In the genomic region with DNA sequence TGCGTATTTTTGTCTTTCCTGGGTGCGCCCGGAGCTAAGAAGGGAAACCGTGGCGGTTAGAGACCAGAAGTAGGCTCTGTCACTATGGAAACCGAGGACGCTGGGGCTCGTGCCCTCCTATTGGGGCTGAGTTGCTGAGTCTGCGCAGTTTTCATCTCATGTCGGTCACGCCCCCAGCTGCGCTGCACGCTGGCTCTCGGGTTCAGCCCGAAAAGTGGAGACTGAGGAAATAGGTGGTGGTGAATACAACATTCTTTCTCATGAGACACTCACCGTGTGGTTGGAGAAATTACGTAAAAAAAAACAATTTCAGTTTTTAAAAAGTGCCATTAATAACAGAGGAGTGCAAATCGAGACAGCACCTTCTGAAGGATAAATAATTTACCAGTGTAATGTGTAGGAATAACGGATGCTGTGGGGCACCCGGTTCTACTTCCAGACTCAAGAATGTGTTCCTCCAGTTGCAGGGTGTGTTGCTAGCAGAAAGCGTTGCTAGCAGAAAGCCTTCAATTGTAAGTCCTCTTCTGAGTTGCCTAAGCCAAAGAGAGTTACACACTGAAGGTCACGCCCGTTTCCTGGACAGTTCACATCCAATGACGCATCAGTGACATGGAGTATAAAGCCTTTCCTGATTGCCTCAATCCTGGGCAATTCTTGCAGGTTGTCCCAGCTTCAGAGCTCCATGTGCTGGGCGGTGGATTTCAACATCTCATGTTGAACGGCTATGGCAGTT, we compare ENCODE assay signal across 8 cellular contexts. TPM values are rescaled to one million over a fixed set of nuclear protein-coding genes. Genes with fewer than 3 reads are reported as not detected.
DNase-seq lines count a peak whose midpoint lies in the region; ATAC-seq and TF ChIP-seq lines count a peak whose summit lies in the region.

No MANE protein-coding gene starts in this region.

- peak overlapping the region; percentile 7 to 22 for H3K9ac ChIP-seq in duodenal mucosa (ENCODE audit: low read depth in 1 of 2, low read length in 2 of 2)

- no peak for TF ChIP-seq CTCF in BJ (IDR thresholded peaks at IDR 0.05; ENCODE audit: insufficient read depth, low read depth, low read length)
- TF ChIP-seq CTCF in lower leg skin (IDR thresholded peaks at IDR 0.05): no peak

- H3K4me3 ChIP-seq in BJ (ENCODE audit: low read depth, low read length) (peak overlapping the region; percentile 57), duodenal mucosa (ENCODE audit: low read depth in 1 of 2, low read length in 2 of 2) (peak overlapping the region; percentile 73 to 75), lower leg skin (ENCODE audit: low read depth, poor library complexity, severe bottlenecking) (no peak overlapping the region)

- CTCF ChIA-PET in BJ (lab: Yijun Ruan, JAX): no interaction called here

- intact Hi-C loops in lower leg skin (cut with DNase I; ENCODE audit: low total_unique reads): no loop called here

- POLR2A ChIA-PET in BJ (lab: Charles Lee): interaction anchor here (0.5 to 1.0 kb wide), 2 partner anchors 9 to 67 kb away, joined by 4 to 5 read pairs; a partner anchor contains a TSS

- ATAC-seq in GM19395 (IDR thresholded peaks at IDR 0.05; ENCODE audit: unreplicated experiment) (peak; percentile 95), HG03558 (IDR thresholded peaks at IDR 0.05; ENCODE audit: extremely low read depth, unreplicated experiment) (peak; percentile 83)

- H3K36me3 ChIP-seq in BJ (ENCODE audit: control insufficient read depth, insufficient read depth, low read length) (no peaks in the 10 kb centered on the region), duodenal mucosa (ENCODE audit: control insufficient read depth in 1 of 2, insufficient read depth in 2 of 2, low read length in 2 of 2) (no peaks in the 10 kb centered on the region)

- no peaks in the 10 kb centered on the region for H3K9me3 ChIP-seq in duodenal mucosa (ENCODE audit: control insufficient read depth in 1 of 2, low read length in 2 of 2)

- no peak for DNase-seq in BJ (ENCODE audit: low read depth)
- peak; percentile 98 for DNase-seq in NCI-H69 (lab: John Stamatoyannopoulos, UW)
- peak; percentile 88 to 89 for DNase-seq in activated CD4-positive, alpha-beta T cell treated with anti-CD3 and anti-CD28 coated beads, Interleukin-2, amount 50 U/mL, for 4 hours
- DNase-seq in lower leg skin (ENCODE audit: low spot score in 2 of 2): peak; percentile 88 to 95
- peak; percentile 92 for DNase-seq in stimulated activated CD4-positive, alpha-beta T cell treated with anti-CD3 and anti-CD28 coated beads, Interleukin-4, amount 100 ng/mL, for 24 hours

- TF ChIP-seq POLR2A in lower leg skin (IDR thresholded peaks at IDR 0.05): no peak

- peaks cover 5 to 8% of the 10 kb centered on the region in 2 donors for H3K4me1 ChIP-seq in duodenal mucosa (ENCODE audit: control insufficient read depth in 1 of 2, insufficient read depth in 2 of 2, low read length in 2 of 2)

- 4 to 7% methylated on average over 26 of the region's 26 CpGs for WGBS in lower leg skin, 2 donors

- H3K27ac ChIP-seq in duodenal mucosa (ENCODE audit: low read depth, low read length): no peak overlapping the region

- H3K27me3 ChIP-seq in BJ (ENCODE audit: control insufficient read depth, insufficient read depth, low read length): no peaks in the 10 kb centered on the region
- peaks cover 0 to 2% of the 10 kb centered on the region in 2 donors for H3K27me3 ChIP-seq in duodenal mucosa (ENCODE audit: control insufficient read depth in 1 of 2, insufficient read depth in 2 of 2, low read length in 2 of 2)

RNA-seq across cellular contexts. Expression of a gene that starts 20.4 kb away (rescaled TPM):
- 29.4 and 51.2 TPM in 2 replicates for polyA plus RNA-seq in BJ (2011; rRNA removed)
- 14.3 and 22.5 TPM in 2 replicates for polyA minus RNA-seq in BJ (2011; rRNA and poly(A)+ RNA removed)
- 100 to 1,000 TPM in 2 of 4 donors, 10 to 100 TPM in 2; 67.3 to 173 (median 106) TPM for total RNA-seq in lower leg skin

RNA-seq across cellular contexts. Expression of a gene that starts 26.6 kb away (rescaled TPM):
- 36.0 and 54.4 TPM in 2 replicates for polyA plus RNA-seq in BJ (2011; rRNA removed)
- 33.7 and 41.6 TPM in 2 replicates for polyA minus RNA-seq in BJ (2011; rRNA and poly(A)+ RNA removed)
- total RNA-seq in lower leg skin: 100 to 1,000 TPM; 113 to 140 (median 122) TPM

RNA-seq across cellular contexts. Expression of a gene that starts 41.6 kb away (rescaled TPM):
- 0.17 and 0.33 TPM in 2 replicates for polyA plus RNA-seq in BJ (2011; rRNA removed)
- 0.15 TPM in 1 of 2 replicates, not detected in the other for polyA minus RNA-seq in BJ (2011; rRNA and poly(A)+ RNA removed)
- total RNA-seq in lower leg skin: under 1 TPM in 3 of 4 donors, not detected in 1; 0.23 to 0.37 (median 0.34) TPM
